In genomic region chr7:28748934-28749584, GRCh38 we compare ENCODE assay signal across 8 cellular contexts.
DNase-seq lines count a peak whose midpoint lies in the region; ATAC-seq and TF ChIP-seq lines count a peak whose summit lies in the region.

No MANE protein-coding gene starts in this region.

- no peak overlapping the region for H2AFZ ChIP-seq in MM.1S (ENCODE audit: low read length)

- H4K20me1 ChIP-seq in MM.1S (ENCODE audit: insufficient read depth, low read length) = no peaks in the 10 kb centered on the region

- H3K36me3 ChIP-seq in GM06990 (ENCODE audit: control insufficient read depth, insufficient read depth, low read length) (no peaks in the 10 kb centered on the region), MM.1S (replicated peaks; ENCODE audit: insufficient read depth, low read length) (no peaks in the 10 kb centered on the region), HAP-1 (replicated peaks) (no peaks in the 10 kb centered on the region)

- H3K27me3 ChIP-seq in GM06990 (replicated peaks; ENCODE audit: control insufficient read depth, insufficient read depth, low read length) = no peaks in the 10 kb centered on the region
- no peaks in the 10 kb centered on the region for H3K27me3 ChIP-seq in MM.1S (replicated peaks; ENCODE audit: insufficient read depth, low read length)
- H3K27me3 ChIP-seq in HAP-1 (ENCODE audit: low read depth) = no peaks in the 10 kb centered on the region; the same call in 1 of the 2 replicates

- DNase-seq in GM06990 (ENCODE audit: extremely low read depth, insufficient read length) = peak; percentile 24
- DNase-seq in lung microvascular endothelial cell (ENCODE audit: low read depth in 2 of 2) = peak; percentile 26 to 81
- DNase-seq in activated CD4-positive, CD25-positive, alpha-beta regulatory T cell (lab: John Stamatoyannopoulos, UW) = no peak
- DNase-seq in MM.1S = no peak
- DNase-seq in HAP-1 (ENCODE audit: low spot score in 2 of 2) = no peak

- no peaks in the 10 kb centered on the region for H3F3A ChIP-seq in MM.1S (ENCODE audit: insufficient read depth, low read length)

- H3K9me2 ChIP-seq in MM.1S (replicated peaks; ENCODE audit: insufficient read depth, low read length) = no peaks in the 10 kb centered on the region

- in situ Hi-C loops in HAP-1 (cut with MboI; ENCODE audit: low sequenced_read_pairs) = no loop called here

- TF ChIP-seq CTCF in GM06990 (IDR thresholded peaks at IDR 0.05; ENCODE audit: insufficient read depth, low read length, poor library complexity, severe bottlenecking) (no peak), MM.1S (IDR thresholded peaks at IDR 0.05; ENCODE audit: low read length) (no peak)

- H3K9ac ChIP-seq in MM.1S (ENCODE audit: low read length) = no peak overlapping the region

- H3K27ac ChIP-seq in MM.1S (ENCODE audit: low read length) = no peak overlapping the region

- H3K79me2 ChIP-seq in MM.1S (ENCODE audit: low read length) = no peaks in the 10 kb centered on the region

- H3K4me2 ChIP-seq in MM.1S (ENCODE audit: low read depth, low read length) = no peak overlapping the region

- H3K4me3 ChIP-seq in GM06990 (replicated peaks; ENCODE audit: low read depth, low read length) (no peak overlapping the region), MM.1S (ENCODE audit: low read length) (no peak overlapping the region), HAP-1 (no peak overlapping the region)

- H3K9me3 ChIP-seq in MM.1S (replicated peaks; ENCODE audit: insufficient read depth, low read length) (no peaks in the 10 kb centered on the region), HAP-1 (no peaks in the 10 kb centered on the region)

- H3K4me1 ChIP-seq in MM.1S (ENCODE audit: low read length) (no peaks in the 10 kb centered on the region), HAP-1 (no peaks in the 10 kb centered on the region)

- peak; percentile 81 for ATAC-seq in HG02885 (IDR thresholded peaks at IDR 0.05; ENCODE audit: poor library complexity, unreplicated experiment)
- ATAC-seq in SK-N-SH treated with all-trans-retinoic acid at 6 μM for 48 hours = peak; percentile 91
- ATAC-seq in GM21423 (IDR thresholded peaks at IDR 0.05; ENCODE audit: unreplicated experiment) = no peak

TF ChIP-seq in SK-N-SH treated with all-trans-retinoic acid at 6 μM for 48 hours, 23 proteins besides CTCF, POLR2A, EP300 and RAD21:
- TF ChIP-seq ZNF565 (CRISPR knock-in tag; conservative IDR thresholded peaks at IDR 0.05; ENCODE audit: low read depth) (no peak), TOX (CRISPR knock-in tag; IDR thresholded peaks at IDR 0.05; ENCODE audit: borderline replicate concordance) (0 out of 2 replicates have a peak, but pooled peaks have one; percentile 31)

Comparison
In these comparisons a context has a peak if more than half of its experiments do, and no peak if none do; other contexts are left out.
1. DNase-seq: peak in GM06990 (single experiment) and lung microvascular endothelial cell (2 of 2); none in activated CD4-positive, CD25-positive, alpha-beta regulatory T cell (0 of 4), MM.1S (single experiment) and HAP-1 (0 of 2).